In the genomic region with DNA sequence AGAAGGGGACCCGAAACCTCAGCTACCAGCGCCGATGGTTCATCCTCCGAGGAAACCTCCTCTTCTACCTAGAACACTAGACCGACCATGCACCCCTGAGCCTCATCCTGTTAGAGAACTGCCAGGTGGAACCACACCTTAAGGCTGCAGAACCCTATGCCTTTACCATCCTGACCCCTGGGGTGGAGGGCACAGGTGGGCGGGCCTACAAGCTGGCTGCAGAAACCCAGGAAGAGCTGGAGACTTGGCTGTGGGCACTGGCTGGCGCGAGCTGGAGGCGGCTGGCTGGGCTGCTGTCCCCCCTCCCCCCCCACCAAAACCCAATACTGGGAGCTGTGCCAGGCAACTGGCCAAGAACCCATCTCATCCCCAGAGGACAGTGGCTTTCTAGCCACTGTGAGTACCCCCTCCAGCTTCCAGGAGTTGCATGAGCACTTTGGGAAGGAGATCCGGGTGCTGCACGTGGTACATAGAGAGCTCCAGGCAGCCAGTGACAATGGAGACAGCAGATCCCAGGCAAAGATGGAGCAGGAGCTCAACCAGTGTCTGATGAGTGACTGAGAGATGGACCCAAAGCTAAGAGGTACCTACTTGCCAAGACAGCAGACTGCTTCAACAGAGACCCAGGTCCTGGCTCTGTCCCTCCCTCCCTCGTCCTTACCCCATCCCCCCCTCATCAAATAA, we compare ENCODE assay signal across 8 cellular contexts. TPM values are rescaled to one million over a fixed set of nuclear protein-coding genes. Genes with fewer than 3 reads are reported as not detected.
DNase-seq lines count a peak whose midpoint lies in the region; ATAC-seq and TF ChIP-seq lines count a peak whose summit lies in the region.

No MANE protein-coding gene starts in this region.

- no peaks in the 10 kb centered on the region for H3K27me3 ChIP-seq in tibial artery

- H3K36me3 ChIP-seq in tibial artery = peaks cover 21 to 71% (median 54%) of the 10 kb centered on the region in 3 donors

- peak overlapping the region; percentile 74 to 99 for H3K4me3 ChIP-seq in tibial artery

- H3K4me1 ChIP-seq in tibial artery = peaks cover 0 to 49% (median 44%) of the 10 kb centered on the region in 4 donors

- no peak for TF ChIP-seq CTCF in tibial artery (IDR thresholded peaks at IDR 0.05)

- peaks cover 89% of the 10 kb centered on the region for H3K36me3 Mint-ChIP-seq in activated T-cell treated with anti-CD3 and anti-CD28 coated beads, Interleukin-2, amount 50 U/mL, for 24 hours (ENCODE audit: low read depth)
- H3K36me3 Mint-ChIP-seq in activated naive CD8-positive, alpha-beta T cell = no peaks in the 10 kb centered on the region

- peak overlapping the region; percentile 98 for H3K27ac Mint-ChIP-seq in activated T-cell treated with anti-CD3 and anti-CD28 coated beads, Interleukin-2, amount 50 U/mL, for 24 hours
- H3K27ac Mint-ChIP-seq in activated naive CD8-positive, alpha-beta T cell = peak overlapping the region; percentile 97

- peak overlapping the region; percentile 96 for H3K4me3 Mint-ChIP-seq in activated T-cell treated with anti-CD3 and anti-CD28 coated beads, Interleukin-2, amount 50 U/mL, for 24 hours
- H3K4me3 Mint-ChIP-seq in activated naive CD8-positive, alpha-beta T cell = peak overlapping the region; percentile 93

- intact Hi-C loops in tibial artery (cut with DNase I; ENCODE audit: low total_unique reads) = no loop called here

- H3K27me3 Mint-ChIP-seq in activated T-cell treated with anti-CD3 and anti-CD28 coated beads, Interleukin-2, amount 50 U/mL, for 24 hours = no peaks in the 10 kb centered on the region
- no peaks in the 10 kb centered on the region for H3K27me3 Mint-ChIP-seq in activated naive CD8-positive, alpha-beta T cell

- H3K9me3 ChIP-seq in tibial artery = no peaks in the 10 kb centered on the region

- H3K4me1 Mint-ChIP-seq in activated T-cell treated with anti-CD3 and anti-CD28 coated beads, Interleukin-2, amount 50 U/mL, for 24 hours (ENCODE audit: low read depth) = peaks cover 45% of the 10 kb centered on the region
- peaks cover 27% of the 10 kb centered on the region for H3K4me1 Mint-ChIP-seq in activated naive CD8-positive, alpha-beta T cell (ENCODE audit: low read depth)

- no peak for DNase-seq in activated T-cell treated with anti-CD3 and anti-CD28 coated beads, Interleukin-2, amount 50 U/mL, for 24 hours
- no peak for DNase-seq in activated T-cell treated with anti-CD3 and anti-CD28 coated beads, Interleukin-2, amount 50 U/mL, for 48 hours
- DNase-seq in left lobe of liver (ENCODE audit: low spot score) (peak; percentile 79), tibial artery (peak in 1 of 2 donors; percentile 64), NCI-H2171 (lab: John Stamatoyannopoulos, UW) (no peak), NCI-H526 (lab: John Stamatoyannopoulos, UW) (no peak), OCI-M2 (lab: John Stamatoyannopoulos, UW; ENCODE audit: unreplicated experiment) (no peak)

- peak overlapping the region; percentile 86 to 92 for H3K27ac ChIP-seq in tibial artery

- ATAC-seq in left lobe of liver = peak; percentile 15

- no peaks in the 10 kb centered on the region for H3K9me3 Mint-ChIP-seq in activated T-cell treated with anti-CD3 and anti-CD28 coated beads, Interleukin-2, amount 50 U/mL, for 24 hours
- H3K9me3 Mint-ChIP-seq in activated naive CD8-positive, alpha-beta T cell (ENCODE audit: low read depth) = no peaks in the 10 kb centered on the region

RNA-seq across cellular contexts. Expression of gene CD2BP2, which starts 1.4 kb away (rescaled TPM):
- total RNA-seq in left lobe of liver = 15.4 TPM

RNA-seq across cellular contexts. Expression of gene TBC1D10B, which starts 13.8 kb away (rescaled TPM):
- 14.1 TPM for total RNA-seq in left lobe of liver

RNA-seq across cellular contexts. Expression of gene MYL11, which starts 18.1 kb away (rescaled TPM):
- total RNA-seq in left lobe of liver = not detected

RNA-seq across cellular contexts. Expression of gene SEPTIN1, which starts 25.8 kb away (rescaled TPM):
- 1.4 TPM for total RNA-seq in left lobe of liver

RNA-seq across cellular contexts. Expression of gene ZNF48, which starts 38.7 kb away (rescaled TPM):
- total RNA-seq in left lobe of liver = 5.4 TPM
